Comparison of ENCODE assay signal across 18 cellular contexts in genomic region chr9:15246688-15247087, GRCh38.
DNase-seq lines count a peak whose midpoint lies in the region; ATAC-seq and TF ChIP-seq lines count a peak whose summit lies in the region.
"Had no signal": no experiment of that assay in that cellular context is flagged by ENCODE, and none has a peak within 500 bp of the region (broad histone marks: within the 10 kb centered on the region; RNA-seq: fewer than 3 reads in every experiment).

No MANE protein-coding gene starts in this region.

- H3K9me3 Mint-ChIP-seq in activated T-helper 17 cell treated with anti-CD3 and anti-CD28 coated beads, Interleukin-2, amount 50 U/mL, for 72 hours, result no peaks in the 10 kb centered on the region

- H3K27me3 Mint-ChIP-seq in activated T-helper 17 cell treated with anti-CD3 and anti-CD28 coated beads, Interleukin-2, amount 50 U/mL, for 72 hours, result no peaks in the 10 kb centered on the region

- no peaks in the 10 kb centered on the region for H3K9me3 ChIP-seq in adrenal gland (replicated peaks in 1 of 3)
- H3K9me3 ChIP-seq: BE2C, heart left ventricle, mucosa of descending colon, thyroid gland had no signal

- peak overlapping the region; percentile 61 for H3K27ac Mint-ChIP-seq in activated T-helper 17 cell treated with anti-CD3 and anti-CD28 coated beads, Interleukin-2, amount 50 U/mL, for 72 hours
- H3K27ac Mint-ChIP-seq: T-helper 2 cell treated with Interferon-gamma antibody and Interleukin-4, amounts not matched to agents 5 μg/mL and 100 μg/mL, for 36 hours had no signal

- H3K4me1 ChIP-seq in foreskin keratinocyte (peaks cover 9% of the 10 kb centered on the region), adrenal gland (replicated peaks in 1 of 2) (no peaks in the 10 kb centered on the region)
- H3K4me1 ChIP-seq: BE2C had no signal

- peaks cover 18% of the 10 kb centered on the region for H3K4me1 Mint-ChIP-seq in activated T-helper 17 cell treated with anti-CD3 and anti-CD28 coated beads, Interleukin-2, amount 50 U/mL, for 72 hours

- CTCF ChIA-PET in HEK293T (lab: Yijun Ruan, JAX), result no interaction called here

- no peaks in the 10 kb centered on the region for H3K27me3 ChIP-seq in foreskin keratinocyte
- no peaks in the 10 kb centered on the region for H3K27me3 ChIP-seq in adrenal gland
- H3K27me3 ChIP-seq: BE2C, heart left ventricle, thyroid gland had no signal

- TF ChIP-seq POLR2A in adrenal gland (IDR thresholded peaks at IDR 0.05), result no peak

- DNase-seq in COLO668 (lab: John Stamatoyannopoulos, UW; ENCODE audit: unreplicated experiment) (peak; percentile 12), G401 (ENCODE audit: low spot score) (peak; percentile 9), foreskin keratinocyte (peak; percentile 50 to 73), 8988T (no peak), HEK293T (ENCODE audit: extremely low spot score) (no peak), NCI-H128 (lab: John Stamatoyannopoulos, UW; ENCODE audit: unreplicated experiment) (no peak), adrenal gland (no peak)
- DNase-seq: BE2C, DMS79, HCEC 1CT, heart left ventricle, mucosa of descending colon, NCI-H1930, NCI-H82, thyroid gland had no signal

- H3K36me3 Mint-ChIP-seq in activated T-helper 17 cell treated with anti-CD3 and anti-CD28 coated beads, Interleukin-2, amount 50 U/mL, for 72 hours (ENCODE audit: low read depth), result peaks cover 5% of the 10 kb centered on the region

- ATAC-seq in activated T-helper 17 cell treated with anti-CD3 and anti-CD28 coated beads, Interleukin-2, amount 50 U/mL, for 72 hours (replicated peaks), result peak; percentile 76
- ATAC-seq in foreskin keratinocyte, result peak; percentile 95
- ATAC-seq: heart left ventricle, mucosa of descending colon, Right ventricle myocardium inferior had no signal

- H3K4me3 Mint-ChIP-seq in activated T-helper 17 cell treated with anti-CD3 and anti-CD28 coated beads, Interleukin-2, amount 50 U/mL, for 72 hours, result no peak overlapping the region
- H3K4me3 Mint-ChIP-seq: T-helper 2 cell treated with Interferon-gamma antibody and Interleukin-4, amounts not matched to agents 5 μg/mL and 100 μg/mL, for 36 hours had no signal

- intact Hi-C loops in adrenal gland (cut with DNase I), result no loop called here

- POLR2A ChIA-PET in HEK293T (lab: Yijun Ruan, JAX), result no interaction called here

- TF ChIP-seq CTCF in foreskin keratinocyte (conservative IDR thresholded peaks at IDR 0.05) (no peak), adrenal gland (IDR thresholded peaks at IDR 0.05) (no peak)

- H3K27ac ChIP-seq in foreskin keratinocyte (no peak overlapping the region), adrenal gland (no peak overlapping the region)
- H3K27ac ChIP-seq: heart left ventricle, thyroid gland had no signal

- H3K4me3 ChIP-seq in adrenal gland, result no peak overlapping the region
- H3K4me3 ChIP-seq: heart left ventricle, mucosa of descending colon, thyroid gland had no signal

- in situ Hi-C loops in G401 (cut with HindIII; ENCODE audit: low sequenced_read_pairs), result no loop called here

- no peaks in the 10 kb centered on the region for H3K36me3 ChIP-seq in adrenal gland (replicated peaks in 1 of 2)
- H3K36me3 ChIP-seq: BE2C, heart left ventricle, thyroid gland had no signal

TF ChIP-seq in HEK293T, 16 proteins besides CTCF, POLR2A, EP300 and RAD21:
- no peak for TF ChIP-seq SP1 (IDR thresholded peaks at IDR 0.05)
- TF ChIP-seq HDGF (IDR thresholded peaks at IDR 0.05; ENCODE audit: borderline replicate concordance), result no peak
- TF ChIP-seq LEF1 (IDR thresholded peaks at IDR 0.05; ENCODE audit: borderline replicate concordance), result no peak
- TF ChIP-seq L3MBTL2 (conservative IDR thresholded peaks at IDR 0.05), result no peak
- TF ChIP-seq ARNT (IDR thresholded peaks at IDR 0.05), result no peak
- TF ChIP-seq ZNF384 (IDR thresholded peaks at IDR 0.05), result no peak
- no peak for TF ChIP-seq PKNOX1 (IDR thresholded peaks at IDR 0.05)
- TF ChIP-seq FOXK2 (IDR thresholded peaks at IDR 0.05), result no peak
- TF ChIP-seq SUZ12 (IDR thresholded peaks at IDR 0.05), result no peak
- no peak for TF ChIP-seq ELF4 (IDR thresholded peaks at IDR 0.05)
- no peak for TF ChIP-seq BHLHE40 (IDR thresholded peaks at IDR 0.05; ENCODE audit: borderline replicate concordance)
- TF ChIP-seq FOXA1 (IDR thresholded peaks at IDR 0.05), result no peak
- no peak for TF ChIP-seq NFRKB (IDR thresholded peaks at IDR 0.05)
- TF ChIP-seq TARDBP (IDR thresholded peaks at IDR 0.05), result no peak
- no peak for TF ChIP-seq FOXM1 (IDR thresholded peaks at IDR 0.05; ENCODE audit: borderline replicate concordance)

Comparison
In these comparisons a context has a peak if more than half of its experiments do, and no peak if none do; other contexts are left out.
1. DNase-seq: peak in COLO668 (single experiment), G401 (single experiment) and foreskin keratinocyte (2 of 2); none in 8988T (single experiment), HEK293T (single experiment), NCI-H128 (single experiment) and adrenal gland (0 of 7).